Comparison of ENCODE assay signal across 11 cellular contexts in genomic region chr5:10705736-10706135, GRCh38. TPM values are rescaled to one million over a fixed set of nuclear protein-coding genes. Genes with fewer than 3 reads are reported as not detected.
DNase-seq lines count a peak whose midpoint lies in the region; ATAC-seq and FAIRE-seq lines count a peak whose summit lies in the region.
"Had no signal": no experiment of that assay in that cellular context is flagged by ENCODE, and none has a peak within 500 bp of the region (broad histone marks: within the 10 kb centered on the region; RNA-seq: fewer than 3 reads in every experiment).

No MANE protein-coding gene starts in this region.

- peak overlapping the region in 2 of 11 experiments; percentile 17 to 54; a peak in 2 of 22 replicates for H3K9ac ChIP-seq in BLaER1 treated with 17β-estradiol and CSF1 and Interleukin-3, amounts not matched to agents 10 nM and 100 nM

- FAIRE-seq in GM19239 (lab: Jason Lieb, UNC): no peak
- FAIRE-seq in HTR-8/SVneo (lab: Jason Lieb, UNC): no peak
- FAIRE-seq: GM12891 had no signal

- no peaks in the 10 kb centered on the region for H3K9me3 Mint-ChIP-seq in activated T-helper 17 cell treated with anti-CD3 and anti-CD28 coated beads, Interleukin-2, amount 50 U/mL, for 72 hours

- peaks cover 22 to 70% (median 44%) of the 10 kb centered on the region in 11 experiments; a peak in 21 of 22 replicates for H3K36me3 ChIP-seq in BLaER1 treated with 17β-estradiol and CSF1 and Interleukin-3, amounts not matched to agents 10 nM and 100 nM

- H3K4me3 ChIP-seq in BLaER1 treated with 17β-estradiol and CSF1 and Interleukin-3, amounts not matched to agents 10 nM and 100 nM: no peak overlapping the region
- H3K4me3 ChIP-seq: spleen had no signal

- H3K9me3 ChIP-seq in BLaER1 treated with 17β-estradiol and CSF1 and Interleukin-3, amounts not matched to agents 10 nM and 100 nM (replicated peaks in 1 of 11): no peaks in the 10 kb centered on the region
- H3K9me3 ChIP-seq: spleen had no signal

- H3K4me3 Mint-ChIP-seq in activated T-helper 17 cell treated with anti-CD3 and anti-CD28 coated beads, Interleukin-2, amount 50 U/mL, for 72 hours: no peak overlapping the region

- no peak for ATAC-seq in activated T-helper 17 cell treated with anti-CD3 and anti-CD28 coated beads, Interleukin-2, amount 50 U/mL, for 72 hours (replicated peaks)

- peak overlapping the region; percentile 71 to 88 (median 79); a peak in 20 of 22 replicates for H3K4me2 ChIP-seq in BLaER1 treated with 17β-estradiol and CSF1 and Interleukin-3, amounts not matched to agents 10 nM and 100 nM

- DNase-seq in HS-5 (ENCODE audit: low read depth) (peak; percentile 30), kidney tubule cell (ENCODE audit: low spot score) (peak; percentile 77), GM19239 (ENCODE audit: insufficient read length, low spot score) (no peak), HTR-8/SVneo (ENCODE audit: insufficient read length, low spot score) (no peak), SKM-1 (lab: John Stamatoyannopoulos, UW; ENCODE audit: unreplicated experiment) (no peak)
- no peak for DNase-seq in stimulated activated CD4-positive, alpha-beta T cell treated with anti-CD3 and anti-CD28 coated beads, Interleukin-4, amount 100 ng/mL, for 4 hours
- DNase-seq: posterior cingulate gyrus, spleen had no signal

- no peaks in the 10 kb centered on the region for H3K27me3 Mint-ChIP-seq in activated T-helper 17 cell treated with anti-CD3 and anti-CD28 coated beads, Interleukin-2, amount 50 U/mL, for 72 hours

- no peaks in the 10 kb centered on the region for H3K36me3 Mint-ChIP-seq in activated T-helper 17 cell treated with anti-CD3 and anti-CD28 coated beads, Interleukin-2, amount 50 U/mL, for 72 hours (ENCODE audit: low read depth)

- H4K20me1 ChIP-seq in BLaER1 treated with 17β-estradiol and CSF1 and Interleukin-3, amounts not matched to agents 10 nM and 100 nM: peaks cover 15 to 98% (median 56%) of the 10 kb centered on the region in 11 experiments; a peak in 19 of 22 replicates

- peaks cover 28% of the 10 kb centered on the region for H3K4me1 Mint-ChIP-seq in activated T-helper 17 cell treated with anti-CD3 and anti-CD28 coated beads, Interleukin-2, amount 50 U/mL, for 72 hours

- no peaks in the 10 kb centered on the region for H3K27me3 ChIP-seq in BLaER1 treated with 17β-estradiol and CSF1 and Interleukin-3, amounts not matched to agents 10 nM and 100 nM
- H3K27me3 ChIP-seq: spleen had no signal

- peaks cover 40 to 76% (median 66%) of the 10 kb centered on the region in 10 experiments for H3K4me1 ChIP-seq in BLaER1 treated with 17β-estradiol and CSF1 and Interleukin-3, amounts not matched to agents 10 nM and 100 nM

- H3K27ac ChIP-seq in BLaER1 treated with 17β-estradiol and CSF1 and Interleukin-3, amounts not matched to agents 10 nM and 100 nM: peak overlapping the region in 7 of 11 experiments; percentile 44 to 78 (median 69); a peak in 11 of 22 replicates

- H3K27ac Mint-ChIP-seq in activated T-helper 17 cell treated with anti-CD3 and anti-CD28 coated beads, Interleukin-2, amount 50 U/mL, for 72 hours: peak overlapping the region; percentile 68

RNA-seq across cellular contexts. Expression of gene DAP, which starts 55.3 kb away (rescaled TPM):
- 10 to 100 TPM; 29.5 to 39.5 TPM for total RNA-seq in activated T-helper 17 cell treated with anti-CD3 and anti-CD28 coated beads, Interleukin-2, amount 50 U/mL, for 72 hours

Comparison
In these comparisons a context has a peak if more than half of its experiments do, and no peak if none do; other contexts are left out.
1. DNase-seq: peak in HS-5 (single experiment) and kidney tubule cell (single experiment); none in GM19239 (single experiment), HTR-8/SVneo (single experiment), SKM-1 (single experiment) and stimulated activated CD4-positive, alpha-beta T cell treated with anti-CD3 and anti-CD28 coated beads, Interleukin-4, amount 100 ng/mL, for 4 hours (0 of 2).